Comparison of ENCODE assay signal across 21 cellular contexts in genomic region chr3:172189213-172189612, GRCh38.
"Had no signal": no experiment of that assay in that cellular context is flagged by ENCODE, and none has a peak within 500 bp of the region (broad histone marks: within the 10 kb centered on the region; RNA-seq: fewer than 3 reads in every experiment).

No MANE protein-coding gene starts in this region.

- H3K36me3 ChIP-seq: cardiac muscle cell, thyroid gland, upper lobe of right lung had no signal

- DNase-seq: activated CD4-positive, alpha-beta T cell treated with anti-CD3 and anti-CD28 coated beads, Interleukin-2, amount 10 ng/mL, durations not matched to agents 7 days and 5 days; activated CD4-positive, CD25-positive, alpha-beta regulatory T cell treated with anti-CD3 and anti-CD28 coated beads, Interleukin-2, amount 50 U/mL, for 72 hours; activated CD8-positive, alpha-beta memory T cell treated with anti-CD3 and anti-CD28 coated beads, Interleukin-2, amount 10 ng/mL, durations not matched to agents 7 days and 5 days; activated CD8-positive, alpha-beta T cell treated with anti-CD3 and anti-CD28 coated beads for 36 hours; activated gamma-delta T cell treated with Interleukin-2 at 50 U/mL for 16 hours; anterior cingulate cortex; body of pancreas; cortex of kidney; heart right ventricle; left colon; naive B cell; posterior cingulate gyrus; stimulated activated CD4-positive, alpha-beta T cell treated with anti-CD3 and anti-CD28 coated beads, Interleukin-12 subunit alpha, Interleukin-12 subunit beta, amount 100 ng/mL, for 4 hours; stimulated activated CD4-positive, alpha-beta T cell treated with anti-CD3 and anti-CD28 coated beads, Interleukin-1b, Interleukin-23, amount 100 ng/mL, for 48 hours; substantia nigra; thyroid gland; upper lobe of right lung had no signal

- ATAC-seq: activated CD8-positive, alpha-beta memory T cell treated with anti-CD3 and anti-CD28 coated beads, Interleukin-2, amount 10 ng/mL, durations not matched to agents 7 days and 5 days; activated CD8-positive, alpha-beta T cell treated with anti-CD3 and anti-CD28 coated beads for 36 hours; body of pancreas; left colon; upper lobe of right lung had no signal

- H3K4me3 ChIP-seq: body of pancreas, cardiac muscle cell, heart right ventricle, thyroid gland, upper lobe of right lung had no signal

- H3K4me1 ChIP-seq: upper lobe of right lung had no signal

- FAIRE-seq: keratinocyte had no signal

- H3K9me3 ChIP-seq: body of pancreas, heart right ventricle, thyroid gland, upper lobe of right lung had no signal

- H3K27me3 ChIP-seq: body of pancreas, cardiac muscle cell, heart right ventricle, thyroid gland, upper lobe of right lung had no signal

- H3K27ac ChIP-seq: body of pancreas, cardiac muscle cell, epithelial cell of prostate, heart right ventricle, thyroid gland, upper lobe of right lung, VCaP had no signal
